In genomic region chr12:94718114-94718513, GRCh38 we compare ENCODE assay signal across 15 cellular contexts.
A peak's percentile ranks its signal among the peaks of the same experiment; 100 is the strongest.
DNase-seq lines count a peak whose midpoint lies in the region; ATAC-seq, FAIRE-seq and TF ChIP-seq lines count a peak whose summit lies in the region.
"Had no signal": no experiment of that assay in that cellular context is flagged by ENCODE, and none has a peak within 500 bp of the region (broad histone marks: within the 10 kb centered on the region; RNA-seq: fewer than 3 reads in every experiment).

No MANE protein-coding gene starts in this region.

- DNase-seq in GM12865 (ENCODE audit: low read depth) (peak; percentile 35), HFF-Myc (ENCODE audit: extremely low read depth, low read depth) (peak; percentile 2), SJCRH30 (peak; percentile 36 to 77), frontal cortex (ENCODE audit: low spot score in 2 of 2) (no peak), NCI-H82 treated with DMSO at 0.1 percent for 48 hours (lab: John Stamatoyannopoulos, UW; ENCODE audit: unreplicated experiment) (no peak)
- DNase-seq: activated T-cell treated with anti-CD3 and anti-CD28 coated beads, Interleukin-2, amount 50 U/mL, for 4 hours; adrenal gland; glutamatergic neuron; left lung; NCI-H1048 had no signal

- H3K27ac ChIP-seq in SJCRH30 = peak overlapping the region; percentile 15; the same call in 1 of the 2 replicates
- H3K27ac ChIP-seq: adrenal gland, left lung, neutrophil, skin epidermis had no signal

- no peak for TF ChIP-seq CTCF in GM12865 (IDR thresholded peaks at IDR 0.05; ENCODE audit: insufficient read depth, low read depth, low read length, missing control alignments)
- TF ChIP-seq CTCF in HFF-Myc (IDR thresholded peaks at IDR 0.05; ENCODE audit: low read depth, low read length, missing control alignments) = no peak

- H3K9me3 ChIP-seq in SJCRH30 (replicated peaks) = no peaks in the 10 kb centered on the region
- H3K9me3 ChIP-seq: adrenal gland, left lung, neutrophil had no signal

- no peak for ATAC-seq in GM18867 (IDR thresholded peaks at IDR 0.05; ENCODE audit: unreplicated experiment)
- ATAC-seq: activated CD4-positive, CD25-positive, alpha-beta regulatory T cell treated with anti-CD3 and anti-CD28 coated beads, Interleukin-2, amount 50 U/mL, for 24 hours; activated T-cell treated with anti-CD3 and anti-CD28 coated beads, Interleukin-2, amount 50 U/mL, for 4 hours; left lung had no signal

- H3K4me3 ChIP-seq in GM12865 (ENCODE audit: low read depth, low read length) (no peak overlapping the region), HFF-Myc (replicated peaks; ENCODE audit: low read depth, low read length) (no peak overlapping the region), SJCRH30 (no peak overlapping the region)
- H3K4me3 ChIP-seq: adrenal gland, left lung, skin epidermis had no signal

- H3K4me1 ChIP-seq in SJCRH30 = peaks cover 30% of the 10 kb centered on the region
- H3K4me1 ChIP-seq: adrenal gland, left lung had no signal

- no peaks in the 10 kb centered on the region for H3K36me3 ChIP-seq in SJCRH30
- H3K36me3 ChIP-seq: adrenal gland, left lung, neutrophil had no signal

- FAIRE-seq in islet of Langerhans (lab: Jason Lieb, UNC) = peak; percentile 27
- no peak for FAIRE-seq in frontal cortex (lab: Jason Lieb, UNC)

- no peaks in the 10 kb centered on the region for H3K27me3 ChIP-seq in SJCRH30
- H3K27me3 ChIP-seq: adrenal gland, left lung, neutrophil had no signal

Comparison
In these comparisons a context has a peak if more than half of its experiments do, and no peak if none do; other contexts are left out.
1. DNase-seq: peak in GM12865 (single experiment), HFF-Myc (single experiment) and SJCRH30 (2 of 2); none in frontal cortex (0 of 2) and NCI-H82 treated with DMSO at 0.1 percent for 48 hours (single experiment).